ENCODE assay signal across 8 cellular contexts in the genomic region with DNA sequence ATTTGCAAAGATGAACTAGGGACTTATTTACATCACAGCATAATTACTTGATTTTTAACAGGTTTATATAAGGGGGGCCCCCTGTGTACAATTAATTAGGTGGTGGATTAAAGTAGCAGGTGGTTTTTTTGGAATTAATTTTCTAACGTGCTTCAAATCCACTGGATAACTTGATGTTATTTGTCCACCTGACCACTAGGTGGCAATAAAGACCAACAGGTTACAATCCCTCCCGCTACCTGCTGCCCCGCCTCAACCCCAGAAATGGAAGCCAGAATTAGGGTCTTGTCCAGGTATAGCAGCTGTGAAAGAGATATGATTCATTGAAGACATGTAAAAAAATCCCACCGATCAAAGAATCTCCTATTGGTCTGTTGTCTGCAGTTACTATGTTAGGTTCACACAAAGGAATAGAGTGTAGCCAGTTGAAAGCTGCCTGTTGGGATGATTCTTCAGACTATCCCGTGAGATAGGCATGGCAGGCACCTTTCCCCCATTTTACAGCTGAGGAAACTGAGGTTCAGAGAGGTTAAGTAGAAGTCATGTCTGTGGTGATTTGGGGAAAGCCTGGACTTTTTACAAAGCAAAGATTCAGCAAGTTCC. TPM values are rescaled to one million over a fixed set of nuclear protein-coding genes. Genes with fewer than 3 reads are reported as not detected.
DNase-seq lines count a peak whose midpoint lies in the region; ATAC-seq and TF ChIP-seq lines count a peak whose summit lies in the region.

No MANE protein-coding gene starts in this region.

- ATAC-seq in GM21825 (IDR thresholded peaks at IDR 0.05; ENCODE audit: unreplicated experiment), result peak; percentile 43
- ATAC-seq in effector memory CD8-positive, alpha-beta T cell (replicated peaks), result peak; percentile 59
- peak; percentile 56 for ATAC-seq in naive thymus-derived CD4-positive, alpha-beta T cell

- H3K36me3 ChIP-seq in SU-DHL-6 (ENCODE audit: low read length), result no peaks in the 10 kb centered on the region
- H3K36me3 ChIP-seq in naive thymus-derived CD4-positive, alpha-beta T cell (ENCODE audit: control insufficient read depth in 2 of 3, insufficient read depth in 3 of 3, low read length in 3 of 3), result no peaks in the 10 kb centered on the region

- H3K4me3 Mint-ChIP-seq in effector memory CD8-positive, alpha-beta T cell, result no peak overlapping the region
- peak overlapping the region in 1 of 10 donors; percentile 26 for H3K4me3 Mint-ChIP-seq in naive thymus-derived CD4-positive, alpha-beta T cell

- no peaks in the 10 kb centered on the region for H3K9me3 ChIP-seq in SU-DHL-6 (ENCODE audit: insufficient read depth, low read length)
- H3K9me3 ChIP-seq in naive thymus-derived CD4-positive, alpha-beta T cell (ENCODE audit: control insufficient read depth in 2 of 3, low read length in 3 of 3), result no peaks in the 10 kb centered on the region

- H3K27ac Mint-ChIP-seq in effector memory CD8-positive, alpha-beta T cell, result no peak overlapping the region
- H3K27ac Mint-ChIP-seq in naive thymus-derived CD4-positive, alpha-beta T cell, result peak overlapping the region in 2 of 9 donors; percentile 10 to 38

- intact Hi-C loops in naive thymus-derived CD4-positive, alpha-beta T cell (cut with micrococcal nuclease), result loop anchor here (1.0 to 10.0 kb wide), 5 partner anchors 414 to 1567 kb away; no protein-coding TSS in a partner anchor

- H3K4me1 ChIP-seq in naive thymus-derived CD4-positive, alpha-beta T cell (ENCODE audit: control insufficient read depth in 2 of 2, insufficient read depth in 2 of 2, low read length in 2 of 2), result no peaks in the 10 kb centered on the region

- H3K27me3 ChIP-seq in SU-DHL-6 (ENCODE audit: low read length), result no peaks in the 10 kb centered on the region
- H3K27me3 ChIP-seq in naive thymus-derived CD4-positive, alpha-beta T cell (ENCODE audit: control insufficient read depth in 2 of 2, insufficient read depth in 2 of 2, low read length in 2 of 2), result no peaks in the 10 kb centered on the region

- peak; percentile 31 for TF ChIP-seq CTCF in NB4 (IDR thresholded peaks at IDR 0.05; ENCODE audit: low read depth, low read length)
- TF ChIP-seq CTCF in SU-DHL-6 (IDR thresholded peaks at IDR 0.05; ENCODE audit: insufficient read depth, low read length, poor library complexity, severe bottlenecking), result peak; percentile 69

- POLR2A ChIA-PET in naive thymus-derived CD4-positive, alpha-beta T cell (lab: Charles Lee), result no interaction called here

- DNase-seq in activated naive CD4-positive, alpha-beta T cell treated with Interleukin-2 at 50 U/mL for 16 hours, result peak; percentile 31
- DNase-seq in activated naive CD4-positive, alpha-beta T cell (lab: John Stamatoyannopoulos, UW), result no peak
- peak; percentile 47 for DNase-seq in NB4 (ENCODE audit: low read depth)
- DNase-seq in effector memory CD8-positive, alpha-beta T cell, result peak; percentile 17 to 23 (median 18)
- peak in 7 of 9 donors; percentile 14 to 57 (median 44) for DNase-seq in naive thymus-derived CD4-positive, alpha-beta T cell
- no peak for DNase-seq in cortex of kidney (lab: John Stamatoyannopoulos, UW)

- no peak overlapping the region for H3K9ac ChIP-seq in SU-DHL-6 (ENCODE audit: low read length)

- H4K20me1 ChIP-seq in SU-DHL-6 (ENCODE audit: low read depth, low read length), result no peaks in the 10 kb centered on the region

- no peaks in the 10 kb centered on the region for H3K9me2 ChIP-seq in SU-DHL-6 (replicated peaks; ENCODE audit: insufficient read depth, low read length)

- no peaks in the 10 kb centered on the region for H3K36me3 Mint-ChIP-seq in effector memory CD8-positive, alpha-beta T cell (ENCODE audit: insufficient read depth)
- H3K36me3 Mint-ChIP-seq in naive thymus-derived CD4-positive, alpha-beta T cell, result no peaks in the 10 kb centered on the region

- H3K4me1 Mint-ChIP-seq in effector memory CD8-positive, alpha-beta T cell (ENCODE audit: low read depth in 2 of 2), result no peaks in the 10 kb centered on the region
- H3K4me1 Mint-ChIP-seq in naive thymus-derived CD4-positive, alpha-beta T cell, result peaks cover 0 to 22% (median 12%) of the 10 kb centered on the region in 7 donors

- no peak overlapping the region for H3K4me2 ChIP-seq in SU-DHL-6 (ENCODE audit: low read depth, low read length, poor library complexity, severe bottlenecking)

- CTCF ChIA-PET in naive thymus-derived CD4-positive, alpha-beta T cell (lab: Charles Lee), result interaction anchor here (0.6 to 2.8 kb wide), 3 partner anchors 9 to 420 kb away, joined by 4 to 17 read pairs (median 5); no protein-coding TSS in a partner anchor

- no peaks in the 10 kb centered on the region for H3K79me2 ChIP-seq in SU-DHL-6 (ENCODE audit: insufficient read depth, low read length)

- no peak overlapping the region for H3K4me3 ChIP-seq in NB4 (ENCODE audit: low read depth, low read length)
- no peak overlapping the region for H3K4me3 ChIP-seq in SU-DHL-6 (ENCODE audit: insufficient read depth, low read length, poor library complexity, severe bottlenecking)
- no peak overlapping the region for H3K4me3 ChIP-seq in naive thymus-derived CD4-positive, alpha-beta T cell (ENCODE audit: low read length)

- no peak for TF ChIP-seq POLR2A in NB4 (IDR thresholded peaks at IDR 0.05; ENCODE audit: extremely low read depth, insufficient read length)

- H3K9me3 Mint-ChIP-seq in effector memory CD8-positive, alpha-beta T cell, result no peaks in the 10 kb centered on the region
- peaks cover 0 to 1% (median 0%) of the 10 kb centered on the region in 11 donors for H3K9me3 Mint-ChIP-seq in naive thymus-derived CD4-positive, alpha-beta T cell

- H3K27me3 Mint-ChIP-seq in effector memory CD8-positive, alpha-beta T cell, result peaks cover 0 to 19% of the 10 kb centered on the region in 2 donors
- H3K27me3 Mint-ChIP-seq in naive thymus-derived CD4-positive, alpha-beta T cell, result no peaks in the 10 kb centered on the region

- H2AFZ ChIP-seq in SU-DHL-6 (ENCODE audit: low read depth, low read length, severe bottlenecking), result no peak overlapping the region

- H3K27ac ChIP-seq in SU-DHL-6 (ENCODE audit: low read depth, low read length), result no peak overlapping the region
- H3K27ac ChIP-seq in naive thymus-derived CD4-positive, alpha-beta T cell (ENCODE audit: low read depth, low read length), result no peak overlapping the region

- H3F3A ChIP-seq in SU-DHL-6 (ENCODE audit: insufficient read depth), result no peaks in the 10 kb centered on the region

RNA-seq across cellular contexts. Expression of a gene that starts 44.0 kb away (rescaled TPM):
- total RNA-seq in naive thymus-derived CD4-positive, alpha-beta T cell, result 10 to 100 TPM; 24.6 to 66.0 (median 31.1) TPM
- 10 to 100 TPM; 52.9 to 54.6 TPM for polyA plus RNA-seq in naive thymus-derived CD4-positive, alpha-beta T cell

Comparison
In these comparisons a context has a peak if more than half of its experiments do, and no peak if none do; other contexts are left out.
1. DNase-seq: peak in activated naive CD4-positive, alpha-beta T cell treated with Interleukin-2 at 50 U/mL for 16 hours (single experiment), NB4 (single experiment), effector memory CD8-positive, alpha-beta T cell (3 of 3) and naive thymus-derived CD4-positive, alpha-beta T cell (7 of 9); none in activated naive CD4-positive, alpha-beta T cell (0 of 4) and cortex of kidney (single experiment).
2. Peak in every context shown above with its lines, with median percentiles within 50 percentile points of each other: ATAC-seq.